ENCODE assay signal across 13 cellular contexts in the genomic region with DNA sequence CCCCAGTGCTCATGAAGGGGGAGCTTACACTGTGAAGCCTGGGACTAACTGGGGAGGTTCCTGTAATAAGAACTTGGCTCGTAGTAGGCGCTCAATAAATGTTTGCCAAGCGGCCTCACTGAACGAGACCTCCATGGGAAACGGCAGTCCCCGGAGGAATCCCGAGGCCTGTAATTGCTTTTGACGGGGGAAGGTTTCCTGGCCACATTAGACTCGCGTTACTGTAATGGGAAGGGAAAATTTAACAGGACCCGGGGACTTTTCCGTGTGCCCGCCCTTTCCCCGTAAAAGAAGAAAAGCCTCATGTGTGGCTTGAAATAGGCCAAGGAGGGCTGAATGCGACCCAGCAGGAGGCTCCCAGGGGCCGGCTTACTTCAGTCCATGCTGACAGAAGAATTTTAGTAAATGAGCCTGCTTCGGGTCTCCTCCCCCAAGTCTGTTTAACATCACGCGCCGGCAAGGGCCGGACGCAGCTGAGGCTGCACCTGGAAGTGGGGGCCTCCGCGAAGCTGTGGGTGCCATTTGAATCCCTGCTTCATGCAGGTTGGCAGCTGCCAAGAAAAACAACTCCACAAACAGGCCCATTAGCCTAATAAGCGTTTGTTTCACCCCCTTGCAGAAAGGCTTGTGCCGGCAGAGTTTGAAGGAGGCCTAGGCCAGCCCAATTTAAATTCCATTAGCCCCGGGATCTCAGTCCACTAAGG. TPM values are rescaled to one million over a fixed set of nuclear protein-coding genes. Genes with fewer than 3 reads are reported as not detected.
DNase-seq lines count a peak whose midpoint lies in the region; ATAC-seq, FAIRE-seq and TF ChIP-seq lines count a peak whose summit lies in the region.
"Had no signal": no experiment of that assay in that cellular context is flagged by ENCODE, and none has a peak within 500 bp of the region (broad histone marks: within the 10 kb centered on the region; RNA-seq: fewer than 3 reads in every experiment).

No MANE protein-coding gene starts in this region.

- ATAC-seq in sciatic nerve = peak; percentile 90
- ATAC-seq: T-helper 17 cell had no signal

- no peak for FAIRE-seq in HTR-8/SVneo (lab: Jason Lieb, UNC)
- FAIRE-seq: GM12891 had no signal

- TF ChIP-seq CTCF in coronary artery (IDR thresholded peaks at IDR 0.05) = no peak

- no peak overlapping the region for H3K27ac ChIP-seq in coronary artery

- intact Hi-C loops in sciatic nerve (cut with DNase I) = no loop called here

- DNase-seq in NCI-H1092 treated with DMSO at 0.1 percent for 48 hours (lab: John Stamatoyannopoulos, UW) (peak; percentile 23), SK-N-DZ (ENCODE audit: low spot score) (peak; percentile 34), iPS DF 19.7 (ENCODE audit: low read depth, low spot score) (peak; percentile 65), sciatic nerve (ENCODE audit: low spot score) (peak; percentile 74), coronary artery (ENCODE audit: low spot score) (no peak), NCI-H146 (lab: John Stamatoyannopoulos, UW) (no peak), HTR-8/SVneo (ENCODE audit: insufficient read length, low spot score) (no peak)
- no peak for DNase-seq in activated CD4-positive, alpha-beta T cell treated with anti-CD3 and anti-CD28 coated beads for 1 hour
- DNase-seq: activated CD4-positive, alpha-beta T cell treated with anti-CD3 and anti-CD28 coated beads, Interleukin-2, amount 50 U/mL, for 4 hours; activated naive CD4-positive, alpha-beta T cell treated with anti-CD3 and anti-CD28 coated beads, Interleukin-2, amount 50 U/mL, for 16 hours; MV-4-11; T-helper 17 cell had no signal

- no peak overlapping the region for H3K4me3 ChIP-seq in coronary artery

RNA-seq across cellular contexts. Expression of a gene that starts 39.8 kb away (rescaled TPM):
- polyA plus RNA-seq in SK-N-DZ (2014; cell fraction: cytosol; rRNA removed) = 95.4 and 98.1 TPM in 2 replicates
- 61.1 and 81.2 TPM in 2 replicates for polyA plus RNA-seq in SK-N-DZ (2014; cell fraction: nucleus; rRNA removed)
- 26.5 TPM for total RNA-seq in sciatic nerve

Comparison
In these comparisons a context has a peak if more than half of its experiments do, and no peak if none do; other contexts are left out.
1. DNase-seq: peak in NCI-H1092 treated with DMSO at 0.1 percent for 48 hours (single experiment), SK-N-DZ (single experiment), iPS DF 19.7 (single experiment) and sciatic nerve (single experiment); none in coronary artery (single experiment), activated CD4-positive, alpha-beta T cell treated with anti-CD3 and anti-CD28 coated beads for 1 hour (single experiment), NCI-H146 (single experiment) and HTR-8/SVneo (single experiment).